In the genomic region with DNA sequence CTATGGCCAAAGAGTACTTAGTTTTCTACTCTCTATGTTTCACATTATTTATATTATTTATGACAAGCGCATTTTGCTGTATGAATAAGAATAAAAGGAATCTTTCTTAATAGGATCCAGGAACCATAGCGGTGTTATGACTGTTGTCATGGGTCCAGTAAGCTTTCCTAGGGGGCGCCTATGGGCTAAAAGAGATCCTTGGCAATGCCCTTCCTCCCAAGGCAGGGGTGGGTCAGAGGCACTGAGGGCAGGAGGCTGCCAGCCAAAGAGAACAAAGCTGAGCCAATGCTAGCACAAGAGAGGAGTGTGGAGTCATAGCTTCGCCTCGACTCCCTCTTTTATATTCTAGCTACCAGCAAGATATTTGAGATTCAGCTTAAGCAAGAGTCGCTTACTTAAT, we compare ENCODE assay signal across 12 cellular contexts.
DNase-seq lines count a peak whose midpoint lies in the region; ATAC-seq, FAIRE-seq and TF ChIP-seq lines count a peak whose summit lies in the region.
"Had no signal": no experiment of that assay in that cellular context is flagged by ENCODE, and none has a peak within 500 bp of the region (broad histone marks: within the 10 kb centered on the region; RNA-seq: fewer than 3 reads in every experiment).

No MANE protein-coding gene starts in this region.

- H3K4me1 ChIP-seq in aorta (ENCODE audit: control insufficient read depth in 1 of 2, insufficient read depth in 2 of 2, low read length in 2 of 2) (no peaks in the 10 kb centered on the region), kidney (ENCODE audit: control insufficient read depth in 1 of 2, insufficient read depth in 1 of 2, low read depth in 1 of 2, low read length in 2 of 2) (no peaks in the 10 kb centered on the region)
- H3K4me1 ChIP-seq: Caco-2 had no signal

- TF ChIP-seq CTCF in WTC11 (IDR thresholded peaks at IDR 0.05) (peak; percentile 32; the same call in 1 of the 2 replicates), kidney (IDR thresholded peaks at IDR 0.05; ENCODE audit: borderline replicate concordance, extremely low read depth, insufficient read depth) (no peak)

- POLR2A ChIA-PET in WTC11 (lab: Charles Lee), result interaction anchor here (0.5 to 1.1 kb wide), 2 partner anchors 167 to 419 kb away, joined by 4 to 5 read pairs; partner anchors contain the start of gene PSAT1

- peak; percentile 36 for DNase-seq in left cardiac atrium
- DNase-seq in Right ventricle myocardium inferior (ENCODE audit: missing footprints), result no peak
- peak; percentile 68 for DNase-seq in WTC11 (ENCODE audit: low spot score)
- peak; percentile 82 to 90 for DNase-seq in hippocampal formation (lab: John Stamatoyannopoulos, UW)
- peak in 1 of 2 donors; percentile 73 for DNase-seq in aorta
- DNase-seq in kidney, result no peak
- DNase-seq in activated T-cell treated with anti-CD3 and anti-CD28 coated beads for 4 hours, result no peak
- DNase-seq: NCI-H1048 had no signal

- no peak overlapping the region for H3K4me3 ChIP-seq in aorta (ENCODE audit: low read length in 2 of 2)
- H3K4me3 ChIP-seq in kidney (ENCODE audit: low read length in 2 of 2), result no peak overlapping the region
- H3K4me3 ChIP-seq: skin epidermis had no signal

- H3K27me3 Mint-ChIP-seq in WTC11 (ENCODE audit: low read depth), result no peaks in the 10 kb centered on the region

- H3K36me3 Mint-ChIP-seq in WTC11, result no peaks in the 10 kb centered on the region

- WGBS in aorta, 2 donors, result 16 to 20% methylated on average over 6 of the region's 6 CpGs

- CTCF ChIA-PET in WTC11 (lab: Charles Lee), result interaction anchor here (0.6 to 2.9 kb wide), 27 partner anchors 9 to 789 kb away, joined by 3 to 24 read pairs (median 5); partner anchors contain the start of genes CEP78 and PSAT1

- no peak overlapping the region for H3K27ac Mint-ChIP-seq in WTC11

- no peak for FAIRE-seq in kidney (lab: Jason Lieb, UNC)
- FAIRE-seq: urothelium cell line had no signal

- no peaks in the 10 kb centered on the region for H3K27me3 ChIP-seq in aorta (ENCODE audit: control insufficient read depth in 1 of 2, insufficient read depth in 2 of 2, low read length in 1 of 2)

- intact Hi-C loops in left cardiac atrium (cut with DNase I) (no loop called here), Right ventricle myocardium inferior (cut with DNase I) (no loop called here), aorta (cut with DNase I) (no loop called here), kidney (cut with DNase I) (no loop called here)

- no peaks in the 10 kb centered on the region for H3K36me3 ChIP-seq in aorta (ENCODE audit: control insufficient read depth in 1 of 2, insufficient read depth in 2 of 2, low read length in 1 of 2)
- no peaks in the 10 kb centered on the region for H3K36me3 ChIP-seq in kidney (ENCODE audit: control insufficient read depth in 1 of 2, insufficient read depth in 2 of 2, low read length in 2 of 2)

- 0 out of 2 replicates have a peak, but pooled peaks cover 2% of the 10 kb centered on the region for H3K4me1 Mint-ChIP-seq in WTC11

- no peak overlapping the region for H3K9ac ChIP-seq in kidney (ENCODE audit: low read length in 2 of 2)

- H3K9me3 ChIP-seq in aorta (ENCODE audit: control insufficient read depth, low read length) (no peaks in the 10 kb centered on the region), kidney (ENCODE audit: control insufficient read depth in 1 of 2, low read length in 2 of 2) (no peaks in the 10 kb centered on the region)
- H3K9me3 ChIP-seq: Caco-2 had no signal

- no peak overlapping the region for H3K4me3 Mint-ChIP-seq in WTC11

- H3K9me3 Mint-ChIP-seq in WTC11, result no peaks in the 10 kb centered on the region

- ATAC-seq in left cardiac atrium (peak; percentile 82 to 83), Right ventricle myocardium inferior (no peak), WTC11 (peak; percentile 100), aorta (ENCODE audit: low FRiP score) (peak; percentile 87), GM18861 (IDR thresholded peaks at IDR 0.05; ENCODE audit: unreplicated experiment) (no peak)

- H3K27ac ChIP-seq in aorta (ENCODE audit: low read depth in 1 of 2, low read length in 2 of 2), result no peak overlapping the region
- no peak overlapping the region for H3K27ac ChIP-seq in kidney (ENCODE audit: low read depth in 2 of 2, low read length in 2 of 2)
- H3K27ac ChIP-seq: skin epidermis had no signal

TF ChIP-seq in WTC11, 78 proteins besides CTCF, POLR2A, EP300 and RAD21 (continues in another document):
- TF ChIP-seq ATF1 (CRISPR knock-in tag; IDR thresholded peaks at IDR 0.05), result no peak
- no peak for TF ChIP-seq ZNF121 (CRISPR knock-in tag; IDR thresholded peaks at IDR 0.05)
- TF ChIP-seq, protein P1, sequence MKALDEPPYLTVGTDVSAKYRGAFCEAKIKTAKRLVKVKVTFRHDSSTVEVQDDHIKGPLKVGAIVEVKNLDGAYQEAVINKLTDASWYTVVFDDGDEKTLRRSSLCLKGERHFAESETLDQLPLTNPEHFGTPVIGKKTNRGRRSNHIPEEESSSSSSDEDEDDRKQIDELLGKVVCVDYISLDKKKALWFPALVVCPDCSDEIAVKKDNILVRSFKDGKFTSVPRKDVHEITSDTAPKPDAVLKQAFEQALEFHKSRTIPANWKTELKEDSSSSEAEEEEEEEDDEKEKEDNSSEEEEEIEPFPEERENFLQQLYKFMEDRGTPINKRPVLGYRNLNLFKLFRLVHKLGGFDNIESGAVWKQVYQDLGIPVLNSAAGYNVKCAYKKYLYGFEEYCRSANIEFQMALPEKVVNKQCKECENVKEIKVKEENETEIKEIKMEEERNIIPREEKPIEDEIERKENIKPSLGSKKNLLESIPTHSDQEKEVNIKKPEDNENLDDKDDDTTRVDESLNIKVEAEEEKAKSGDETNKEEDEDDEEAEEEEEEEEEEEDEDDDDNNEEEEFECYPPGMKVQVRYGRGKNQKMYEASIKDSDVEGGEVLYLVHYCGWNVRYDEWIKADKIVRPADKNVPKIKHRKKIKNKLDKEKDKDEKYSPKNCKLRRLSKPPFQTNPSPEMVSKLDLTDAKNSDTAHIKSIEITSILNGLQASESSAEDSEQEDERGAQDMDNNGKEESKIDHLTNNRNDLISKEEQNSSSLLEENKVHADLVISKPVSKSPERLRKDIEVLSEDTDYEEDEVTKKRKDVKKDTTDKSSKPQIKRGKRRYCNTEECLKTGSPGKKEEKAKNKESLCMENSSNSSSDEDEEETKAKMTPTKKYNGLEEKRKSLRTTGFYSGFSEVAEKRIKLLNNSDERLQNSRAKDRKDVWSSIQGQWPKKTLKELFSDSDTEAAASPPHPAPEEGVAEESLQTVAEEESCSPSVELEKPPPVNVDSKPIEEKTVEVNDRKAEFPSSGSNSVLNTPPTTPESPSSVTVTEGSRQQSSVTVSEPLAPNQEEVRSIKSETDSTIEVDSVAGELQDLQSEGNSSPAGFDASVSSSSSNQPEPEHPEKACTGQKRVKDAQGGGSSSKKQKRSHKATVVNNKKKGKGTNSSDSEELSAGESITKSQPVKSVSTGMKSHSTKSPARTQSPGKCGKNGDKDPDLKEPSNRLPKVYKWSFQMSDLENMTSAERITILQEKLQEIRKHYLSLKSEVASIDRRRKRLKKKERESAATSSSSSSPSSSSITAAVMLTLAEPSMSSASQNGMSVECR (CRISPR knock-in tag; IDR thresholded peaks at IDR 0.05; ENCODE audit: borderline replicate concordance), result no peak
- TF ChIP-seq ZNF281 (CRISPR knock-in tag; IDR thresholded peaks at IDR 0.05), result no peak
- TF ChIP-seq RELA (CRISPR knock-in tag; IDR thresholded peaks at IDR 0.05; ENCODE audit: borderline replicate concordance), result no peak
- no peak for TF ChIP-seq IRF2 (CRISPR knock-in tag; IDR thresholded peaks at IDR 0.05; ENCODE audit: borderline replicate concordance, low read depth)
- no peak for TF ChIP-seq TCF7 (CRISPR knock-in tag; IDR thresholded peaks at IDR 0.05; ENCODE audit: low read depth)
- no peak for TF ChIP-seq CREM (CRISPR knock-in tag; IDR thresholded peaks at IDR 0.05)
- TF ChIP-seq NFATC4 (CRISPR knock-in tag; IDR thresholded peaks at IDR 0.05), result no peak
- no peak for TF ChIP-seq OVOL2 (CRISPR knock-in tag; IDR thresholded peaks at IDR 0.05; ENCODE audit: borderline replicate concordance)

Comparison
In these comparisons a context has a peak if more than half of its experiments do, and no peak if none do; other contexts are left out.
1. ATAC-seq: peak in left cardiac atrium (2 of 2), WTC11 (single experiment) and aorta (single experiment); none in Right ventricle myocardium inferior (single experiment) and GM18861 (single experiment).
2. DNase-seq: peak in left cardiac atrium (single experiment), WTC11 (single experiment) and hippocampal formation (2 of 2); none in Right ventricle myocardium inferior (single experiment), kidney (single experiment) and activated T-cell treated with anti-CD3 and anti-CD28 coated beads for 4 hours (single experiment).